Comparison of ENCODE assay signal across 10 cellular contexts in the genomic region with DNA sequence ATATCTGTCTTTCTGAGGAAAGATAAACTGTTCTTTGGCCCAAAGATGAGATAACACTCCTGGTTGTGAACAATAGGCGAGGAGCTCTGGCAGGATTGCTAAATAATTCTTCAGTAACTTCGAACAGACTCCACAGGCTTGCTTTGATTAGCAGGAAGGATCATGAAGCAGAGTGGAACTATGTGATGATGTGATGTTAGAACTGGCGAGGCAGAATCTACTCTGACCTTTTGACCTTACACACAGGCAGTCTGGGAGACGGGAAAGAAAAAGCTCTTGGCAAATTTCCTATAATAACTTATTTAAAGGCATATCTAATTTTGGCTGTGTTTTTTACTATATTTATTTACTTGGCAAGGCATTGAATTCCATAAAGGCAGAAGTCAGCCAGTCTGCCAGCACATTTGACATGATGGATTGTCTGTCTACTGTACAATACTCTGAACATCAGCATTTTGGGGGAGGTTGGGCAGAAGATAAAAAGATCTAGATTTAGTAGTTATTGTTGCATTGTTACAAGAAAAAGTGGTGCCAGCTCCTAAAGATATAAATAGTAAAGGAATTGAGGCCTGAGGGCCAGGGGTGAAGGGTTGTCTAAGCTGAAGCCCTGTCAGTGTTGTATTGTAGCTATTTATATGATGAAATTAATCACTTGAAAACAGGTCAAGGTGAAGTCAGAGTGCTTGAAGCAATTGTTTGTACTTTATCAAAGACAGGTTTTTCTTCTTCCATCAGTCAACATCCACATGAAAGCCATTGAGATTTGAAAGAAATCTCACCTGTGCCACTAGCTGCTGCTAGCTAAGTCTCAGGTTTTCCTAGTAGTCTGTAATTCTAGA.
A peak's percentile ranks its signal among the peaks of the same experiment; 100 is the strongest.
DNase-seq lines count a peak whose midpoint lies in the region; ATAC-seq, FAIRE-seq and TF ChIP-seq lines count a peak whose summit lies in the region.
"Had no signal": no experiment of that assay in that cellular context is flagged by ENCODE, and none has a peak within 500 bp of the region (broad histone marks: within the 10 kb centered on the region; RNA-seq: fewer than 3 reads in every experiment).

No MANE protein-coding gene starts in this region.

- H3K36me3 Mint-ChIP-seq in T-cell = no peaks in the 10 kb centered on the region

- TF ChIP-seq CTCF in cardiac fibroblast (IDR thresholded peaks at IDR 0.05; ENCODE audit: low read depth, low read length) = no peak
- TF ChIP-seq CTCF in ovary (IDR thresholded peaks at IDR 0.05) = no peak

- WGBS in ovary, 3 donors = 2% methylated on average over 4 of the region's 4 CpGs

- TF ChIP-seq POLR2A in ovary (IDR thresholded peaks at IDR 0.05) = no peak

- H3K4me3 ChIP-seq in cardiac fibroblast (replicated peaks in 1 of 2; ENCODE audit: low read depth in 2 of 2, low read length in 2 of 2) = no peak overlapping the region
- no peak overlapping the region for H3K4me3 ChIP-seq in ovary

- peak; percentile 14 for DNase-seq in HTR-8/SVneo (ENCODE audit: insufficient read length, low spot score)
- peak; percentile 89 to 99 for DNase-seq in cardiac fibroblast (ENCODE audit: low read depth in 2 of 2)
- DNase-seq in kidney tubule cell (ENCODE audit: low spot score) = peak; percentile 77
- DNase-seq in stromal cell of bone marrow (ENCODE audit: low read depth) = peak; percentile 69
- DNase-seq in ovary = no peak
- no peak for DNase-seq in T-cell
- DNase-seq: NCI-H187 treated with DMSO at 0.1 percent for 48 hours, SW 1271 had no signal

- H3K27me3 Mint-ChIP-seq in T-cell = no peaks in the 10 kb centered on the region

- no peak for FAIRE-seq in HTR-8/SVneo (lab: Jason Lieb, UNC)

- POLR2A ChIA-PET in T-cell (lab: Charles Lee) = no interaction called here

- no peak for TF ChIP-seq EP300 in ovary (IDR thresholded peaks at IDR 0.05)

- H3K27me3 ChIP-seq in ovary = no peaks in the 10 kb centered on the region

- no peaks in the 10 kb centered on the region for H3K4me1 Mint-ChIP-seq in T-cell

- H3K36me3 ChIP-seq in ovary = no peaks in the 10 kb centered on the region

- CTCF ChIA-PET in T-cell (lab: Charles Lee) = no interaction called here

- H3K27ac ChIP-seq in ovary = no peak overlapping the region

- ATAC-seq in GM21723 (IDR thresholded peaks at IDR 0.05; ENCODE audit: unreplicated experiment) (no peak), GM21367 (IDR thresholded peaks at IDR 0.05; ENCODE audit: unreplicated experiment) (no peak), T-cell (replicated peaks in 1 of 4) (no peak)

- no peak overlapping the region for H3K27ac Mint-ChIP-seq in T-cell

- intact Hi-C loops in ovary (cut with DNase I) = no loop called here

- H3K9me3 Mint-ChIP-seq in T-cell = peaks cover 2 to 9% (median 7%) of the 10 kb centered on the region in 3 donors

- H3K4me1 ChIP-seq in ovary (ENCODE audit: insufficient read depth) = no peaks in the 10 kb centered on the region

- no peaks in the 10 kb centered on the region for H3K9me3 ChIP-seq in ovary

- H3K4me3 Mint-ChIP-seq in T-cell = no peak overlapping the region

Comparison
In these comparisons a context has a peak if more than half of its experiments do, and no peak if none do; other contexts are left out.
1. DNase-seq: peak in HTR-8/SVneo (single experiment), cardiac fibroblast (2 of 2), kidney tubule cell (single experiment) and stromal cell of bone marrow (single experiment); none in ovary (0 of 5) and T-cell (0 of 34).